In the genomic region with DNA sequence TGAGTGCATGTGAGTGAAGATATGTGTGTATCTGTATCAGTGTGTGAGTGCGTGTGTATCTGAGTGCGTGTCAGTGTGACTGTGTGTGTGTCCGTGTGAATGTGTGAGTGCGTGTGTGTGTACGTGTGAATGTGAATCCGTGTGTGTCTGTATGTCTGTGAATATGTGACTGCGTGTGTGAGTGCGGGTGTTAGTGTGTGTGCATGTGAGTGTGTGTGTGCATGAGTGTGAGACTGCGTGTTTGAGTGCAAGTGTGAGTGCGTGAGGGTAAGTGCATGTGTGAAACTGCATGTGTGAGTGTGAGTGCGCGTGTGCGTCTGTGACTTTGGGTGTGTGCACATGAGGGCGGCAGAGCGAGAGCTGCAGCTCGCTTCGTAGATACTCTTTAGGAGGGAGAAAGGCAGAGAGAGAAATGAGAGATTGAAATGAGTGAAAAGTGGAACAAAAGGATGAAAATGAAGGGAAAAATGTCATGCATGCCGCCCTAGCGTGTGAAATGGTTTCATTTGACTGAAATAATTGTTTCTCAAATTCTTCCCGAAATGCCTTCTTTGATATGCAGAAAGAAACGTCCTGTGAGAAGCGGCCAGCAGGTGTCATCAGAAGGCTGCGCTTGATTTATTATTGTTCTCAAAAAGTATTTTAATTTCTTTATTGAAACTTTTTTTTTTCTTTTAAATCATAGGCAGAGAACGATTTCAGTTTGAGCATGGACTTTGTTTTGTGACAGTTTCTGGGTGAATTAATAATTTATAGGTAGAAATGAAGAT, we compare ENCODE assay signal across 8 cellular contexts. TPM values are rescaled to one million over a fixed set of nuclear protein-coding genes. Genes with fewer than 3 reads are reported as not detected.
DNase-seq lines count a peak whose midpoint lies in the region; ATAC-seq and TF ChIP-seq lines count a peak whose summit lies in the region.

No MANE protein-coding gene starts in this region.

- no peak overlapping the region for H3K27ac ChIP-seq in HCT116 (ENCODE audit: low read depth, low read length)

- no peaks in the 10 kb centered on the region for H3K9me2 ChIP-seq in HCT116 (ENCODE audit: insufficient read depth)

- POLR2A ChIA-PET in HCT116 (lab: Charles Lee) = no interaction called here

- no peak overlapping the region for H3K4me3 ChIP-seq in HCT116 (replicated peaks in 1 of 2; ENCODE audit: low read depth in 1 of 2, low read length in 2 of 2)

- H3K4me2 ChIP-seq in HCT116 (ENCODE audit: low read length) = no peak overlapping the region

- no peaks in the 10 kb centered on the region for H3K27me3 ChIP-seq in HCT116 (ENCODE audit: insufficient read depth, low read length)

- CTCF ChIA-PET in HCT116 (lab: Charles Lee) = interaction anchor here (1.8 kb wide), 1 partner anchor 418 kb away, joined by 5 read pairs; no protein-coding TSS in a partner anchor

- H2AFZ ChIP-seq in HCT116 (ENCODE audit: low read depth, low read length, poor library complexity, severe bottlenecking) = no peak overlapping the region

- no peaks in the 10 kb centered on the region for H3K36me3 ChIP-seq in HCT116 (ENCODE audit: control insufficient read depth in 1 of 2, insufficient read depth in 2 of 2, low read length in 2 of 2)

- peak in 2 of 3 experiments; percentile 36 to 56; a peak in 4 of 6 replicates for TF ChIP-seq CTCF in HCT116 (IDR thresholded peaks at IDR 0.05 in 2 of 3, conservative IDR thresholded peaks at IDR 0.05 in 1 of 3; ENCODE audit: borderline replicate concordance in 1 of 3, insufficient read depth in 1 of 3, low read depth in 2 of 3, low read length in 2 of 3)

- H3K79me2 ChIP-seq in HCT116 (ENCODE audit: insufficient read depth, low read length) = peaks cover 4% of the 10 kb centered on the region; the same call in 1 of the 2 replicates

- intact Hi-C loops in HCT116 (cut with micrococcal nuclease) = loop anchor here (10.0 kb wide), 1 partner anchor 1102 kb away; no protein-coding TSS in a partner anchor

- H3K9ac ChIP-seq in HCT116 (ENCODE audit: low read length) = no peak overlapping the region

- TF ChIP-seq RAD21 in HCT116 (IDR thresholded peaks at IDR 0.05; ENCODE audit: low read depth) = peak; percentile 55

- H3K4me1 ChIP-seq in HCT116 (ENCODE audit: control insufficient read depth in 1 of 2, insufficient read depth in 2 of 2, low read length in 2 of 2) = no peaks in the 10 kb centered on the region

- RAD21 ChIA-PET in HCT116 (lab: Charles Lee; ENCODE audit: low non-redundant PET in 1 of 2, low total read pairs in 2 of 2, uncharacterized antibody in 2 of 2, unreplicated experiment in 2 of 2) = no interaction called here

- ATAC-seq in HCT116 = no peak; the same call in 1 of the 2 replicates
- no peak for ATAC-seq in HG03175 (IDR thresholded peaks at IDR 0.05; ENCODE audit: unreplicated experiment)

- H3K9me3 ChIP-seq in HCT116 (ENCODE audit: control insufficient read depth in 1 of 2, insufficient read depth in 1 of 2, low read depth in 1 of 2, low read length in 2 of 2) = no peaks in the 10 kb centered on the region

- BruUV-seq in HCT116 (replicated peaks; lab: Mats Ljungman, UMichigan) = no TSS peak

- TF ChIP-seq POLR2A in HCT116 (IDR thresholded peaks at IDR 0.05; ENCODE audit: borderline replicate concordance, extremely low read depth, insufficient read depth, insufficient read length) = no peak

- no peaks in the 10 kb centered on the region for H4K20me1 ChIP-seq in HCT116 (ENCODE audit: insufficient read depth)

- DNase-seq in COR-L47 (lab: John Stamatoyannopoulos, UW) (peak; percentile 19), HCT116 (ENCODE audit: low read depth, low spot score) (peak; percentile 10), astrocyte of the hippocampus (ENCODE audit: low read depth, low spot score) (peak; percentile 40), lung microvascular endothelial cell (ENCODE audit: low read depth in 2 of 2) (peak; percentile 33 to 44), KG1 (lab: John Stamatoyannopoulos, UW) (no peak), iPS-NIHi11 (ENCODE audit: low spot score) (no peak), D341Med (ENCODE audit: low spot score) (no peak)

TF ChIP-seq in HCT116, 20 proteins besides CTCF, POLR2A, EP300 and RAD21:
- TF ChIP-seq ZFX (IDR thresholded peaks at IDR 0.05) (no peak), CBX3 (IDR thresholded peaks at IDR 0.05; ENCODE audit: low read depth) (no peak), FOSL1 (IDR thresholded peaks at IDR 0.05; ENCODE audit: low read depth) (no peak), CEBPB (IDR thresholded peaks at IDR 0.05; ENCODE audit: low read depth) (no peak), EGR1 (IDR thresholded peaks at IDR 0.05; ENCODE audit: low read depth) (no peak), POLR2AphosphoS5 (IDR thresholded peaks at IDR 0.05; ENCODE audit: low read depth, low read length) (no peak), TCF7L2 (IDR thresholded peaks at IDR 0.05; ENCODE audit: borderline replicate concordance, extremely low read depth, insufficient read depth, insufficient read length) (no peak), ELF1 (IDR thresholded peaks at IDR 0.05; ENCODE audit: borderline replicate concordance, low read depth) (no peak), SP1 (IDR thresholded peaks at IDR 0.05; ENCODE audit: low read depth) (no peak), ZNF274 (IDR thresholded peaks at IDR 0.05; ENCODE audit: low read depth, low read length) (no peak)

RNA-seq across cellular contexts. Expression of a gene that starts 25.6 kb away (rescaled TPM):
- total RNA-seq in HCT116 (2021; ENCODE audit: unreplicated experiment) = 7.6 TPM
- polyA plus RNA-seq in HCT116 (2012) = 2.0 and 2.2 TPM in 2 replicates
- total RNA-seq in lung microvascular endothelial cell = 9.8 and 15.1 TPM in 2 replicates

Comparison
In these comparisons a context has a peak if more than half of its experiments do, and no peak if none do; other contexts are left out.
1. DNase-seq: peak in COR-L47 (single experiment), HCT116 (single experiment), astrocyte of the hippocampus (single experiment) and lung microvascular endothelial cell (2 of 2); none in KG1 (single experiment), iPS-NIHi11 (single experiment) and D341Med (single experiment).